ENCODE assay signal across 24 cellular contexts in genomic region chr5:44993286-44993685, GRCh38.
DNase-seq lines count a peak whose midpoint lies in the region; ATAC-seq, FAIRE-seq and TF ChIP-seq lines count a peak whose summit lies in the region.
"Had no signal": no experiment of that assay in that cellular context is flagged by ENCODE, and none has a peak within 500 bp of the region (broad histone marks: within the 10 kb centered on the region; RNA-seq: fewer than 3 reads in every experiment).

No MANE protein-coding gene starts in this region.

- TF ChIP-seq CTCF in HepG2 (CRISPR knock-in tag; IDR thresholded peaks at IDR 0.05) (no peak), right lobe of liver (IDR thresholded peaks at IDR 0.05) (no peak)

- no peak for FAIRE-seq in HepG2 (lab: Jason Lieb, UNC)
- FAIRE-seq: GM12878, GM12892, GM18507 had no signal

- POLR2A ChIA-PET in HepG2 (lab: Yijun Ruan, JAX) = no interaction called here

- in situ Hi-C loops in HepG2 (cut with HindIII; ENCODE audit: extremely low pct_ligation_motif_present, low pct_unique_long_range_greater_than_20kb) = no loop called here

- H3K27ac ChIP-seq in HepG2 (ENCODE audit: extremely low read length, insufficient read depth, low read length) (no peak overlapping the region), right lobe of liver (no peak overlapping the region), SK-N-MC (peak overlapping the region; percentile 9; the same call in 1 of the 2 replicates)
- H3K27ac ChIP-seq: 22Rv1, BLaER1 had no signal

- H3K4me3 ChIP-seq in HepG2 (replicated peaks in 1 of 3; ENCODE audit: insufficient read depth in 1 of 3, low read depth in 2 of 3, low read length in 3 of 3) = no peak overlapping the region
- no peak overlapping the region for H3K4me3 ChIP-seq in right lobe of liver
- no peak overlapping the region for H3K4me3 ChIP-seq in SK-N-MC
- H3K4me3 ChIP-seq: BLaER1, GM12878 had no signal

- 0% methylated on average over 1 of the region's 1 CpG for WGBS in HepG2 (ENCODE audit: low lambda C conversion rate)
- 28% methylated on average over 1 of the region's 1 CpG for WGBS in right lobe of liver (ENCODE audit: insufficient coverage, low coverage, low lambda C conversion rate, missing lambda C conversion rate)

- no peak for ATAC-seq in HepG2
- no peak for ATAC-seq in right lobe of liver
- ATAC-seq in HG03521 (IDR thresholded peaks at IDR 0.05; ENCODE audit: unreplicated experiment) = no peak
- ATAC-seq: GM12878 had no signal

- no peak overlapping the region for H2AFZ ChIP-seq in HepG2 (ENCODE audit: low read length)

- H3K9ac ChIP-seq in HepG2 (ENCODE audit: insufficient read depth, low read depth, low read length) (no peak overlapping the region), SK-N-MC (ENCODE audit: insufficient read length) (no peak overlapping the region)
- H3K9ac ChIP-seq: BLaER1 had no signal

- H3K36me3 ChIP-seq in HepG2 (replicated peaks in 1 of 2; ENCODE audit: control insufficient read depth in 1 of 2, insufficient read depth in 2 of 2, low read length in 2 of 2) (no peaks in the 10 kb centered on the region), right lobe of liver (no peaks in the 10 kb centered on the region), SK-N-MC (ENCODE audit: insufficient read depth, low read length) (no peaks in the 10 kb centered on the region)
- H3K36me3 ChIP-seq: BE2C, BLaER1 had no signal

- TF ChIP-seq EP300 in HepG2 (IDR thresholded peaks at IDR 0.05; ENCODE audit: low read depth in 2 of 2, low read length in 2 of 2) = no peak
- TF ChIP-seq EP300 in HepG2 (CRISPR knock-in tag; IDR thresholded peaks at IDR 0.05; ENCODE audit: borderline replicate concordance) = no peak

- no peaks in the 10 kb centered on the region for H4K20me1 ChIP-seq in HepG2 (ENCODE audit: insufficient read depth, low read length)
- H4K20me1 ChIP-seq: BLaER1 had no signal

- H3K27me3 ChIP-seq in HepG2 (ENCODE audit: control insufficient read depth in 1 of 2, insufficient read depth in 2 of 2, low read length in 2 of 2) (no peaks in the 10 kb centered on the region), right lobe of liver (no peaks in the 10 kb centered on the region)
- H3K27me3 ChIP-seq: BE2C, BLaER1 had no signal

- H3K79me2 ChIP-seq in HepG2 (ENCODE audit: insufficient read depth, low read length) = no peaks in the 10 kb centered on the region

- H3K4me1 ChIP-seq in HepG2 (ENCODE audit: insufficient read depth, low read length) = no peaks in the 10 kb centered on the region
- no peaks in the 10 kb centered on the region for H3K4me1 ChIP-seq in right lobe of liver
- H3K4me1 ChIP-seq: BE2C had no signal

- TF ChIP-seq POLR2A in HepG2 (IDR thresholded peaks at IDR 0.05; ENCODE audit: insufficient read depth in 1 of 2, low read depth in 2 of 2, low read length in 2 of 2) = no peak
- TF ChIP-seq POLR2A in right lobe of liver (IDR thresholded peaks at IDR 0.05) = no peak

- H3K9me3 ChIP-seq in HepG2 (ENCODE audit: low read length) (peaks cover 94% of the 10 kb centered on the region), right lobe of liver (no peaks in the 10 kb centered on the region), SK-N-MC (ENCODE audit: low read depth, low read length) (peaks cover 4% of the 10 kb centered on the region; the same call in 1 of the 2 replicates)
- H3K9me3 ChIP-seq: BE2C had no signal

- BruUV-seq in HepG2 (replicated peaks; lab: Mats Ljungman, UMichigan) = no TSS peak

- no peak for TF ChIP-seq RAD21 in HepG2 (CRISPR knock-in tag; IDR thresholded peaks at IDR 0.05)

- no peak for DNase-seq in HepG2 (ENCODE audit: low spot score)
- DNase-seq in right lobe of liver = no peak
- DNase-seq in SK-N-MC (ENCODE audit: low read depth, low spot score) = no peak
- DNase-seq in hippocampal formation (lab: John Stamatoyannopoulos, UW) = no peak
- DNase-seq: ACHN; BE2C; C1 segment of cervical spinal cord; CD4-positive, alpha-beta memory T cell; CD4-positive, CD25-positive, alpha-beta regulatory T cell; CD8-positive, alpha-beta memory T cell; COR-L47; DMS 273 treated with DMSO at 0.1 percent for 48 hours; DMS153; DMS53; DMS79; DND-41; EL; GDM1 had no signal

- intact Hi-C loops in HepG2 (cut with micrococcal nuclease; ENCODE audit: unreplicated experiment) = no loop called here
- intact Hi-C loops in right lobe of liver (cut with DNase I) = no loop called here

- CTCF ChIA-PET in HepG2 (lab: Yijun Ruan, JAX; ENCODE audit: low intra/inter-chr PET ratio, low total read pairs) = no interaction called here

- no peak overlapping the region for H3K4me2 ChIP-seq in HepG2 (ENCODE audit: low read depth, low read length)
- H3K4me2 ChIP-seq: BLaER1 had no signal

TF ChIP-seq in HepG2, 621 proteins besides CTCF, POLR2A, EP300 and RAD21:
- peak; percentile 61 to 76 for TF ChIP-seq MAFK (conservative IDR thresholded peaks at IDR 0.05 in 1 of 2, IDR thresholded peaks at IDR 0.05 in 1 of 2; ENCODE audit: low read length in 2 of 2)
- peak; percentile 68 for TF ChIP-seq MAFF (IDR thresholded peaks at IDR 0.05; ENCODE audit: low read depth, low read length)
- TF ChIP-seq ATF1 (CRISPR knock-in tag; IDR thresholded peaks at IDR 0.05) = no peak
